ENCODE assay signal across 20 cellular contexts in genomic region chr16:4709481-4709880, GRCh38. TPM values are rescaled to one million over a fixed set of nuclear protein-coding genes. Genes with fewer than 3 reads are reported as not detected.
DNase-seq lines count a peak whose midpoint lies in the region; ATAC-seq, FAIRE-seq and TF ChIP-seq lines count a peak whose summit lies in the region.
"Had no signal": no experiment of that assay in that cellular context is flagged by ENCODE, and none has a peak within 500 bp of the region (broad histone marks: within the 10 kb centered on the region; RNA-seq: fewer than 3 reads in every experiment).

No MANE protein-coding gene starts in this region.

- no peaks in the 10 kb centered on the region for H3K27me3 ChIP-seq in GM12878 (replicated peaks in 1 of 2; ENCODE audit: control insufficient read depth in 2 of 2, insufficient read depth in 2 of 2, low read length in 1 of 2)
- H3K27me3 ChIP-seq: BLaER1 had no signal

- H3K4me3 ChIP-seq in AG10803 (ENCODE audit: low read length) = no peak overlapping the region
- no peak overlapping the region for H3K4me3 ChIP-seq in GM12878
- no peak overlapping the region for H3K4me3 ChIP-seq in fibroblast of villous mesenchyme (ENCODE audit: low read depth, low read length)
- H3K4me3 ChIP-seq: BLaER1, PC-9 had no signal

- POLR2A ChIA-PET in GM12878 (lab: Charles Lee) = no interaction called here

- in situ Hi-C loops in GM12878 (cut with MboI) (no loop called here), KBM-7 (cut with MboI; ENCODE audit: low pct_unique_long_range_greater_than_20kb, low sequenced_read_pairs) (no loop called here)

- no peaks in the 10 kb centered on the region for H3K79me2 ChIP-seq in GM12878 (ENCODE audit: control insufficient read depth, insufficient read depth, low read length)

- no peak overlapping the region for H3K4me2 ChIP-seq in GM12878 (ENCODE audit: control insufficient read depth, insufficient read depth)
- H3K4me2 ChIP-seq: BLaER1, PC-9 had no signal

- H3K36me3 ChIP-seq in GM12878 (ENCODE audit: control insufficient read depth in 2 of 2, insufficient read depth in 2 of 2, low read length in 1 of 2) = peaks cover 0 to 6% of the 10 kb centered on the region in 2 experiments; a peak in 3 of 4 replicates

- peaks cover 37% of the 10 kb centered on the region; the same call in 1 of the 2 replicates for H3K36me3 Mint-ChIP-seq in HFFc6 (ENCODE audit: low read depth)

- SMC1A ChIA-PET in GM12878 (lab: Charles Lee; ENCODE audit: uncharacterized antibody, unreplicated experiment) = no interaction called here

- no peaks in the 10 kb centered on the region; the same call in none of the 2 replicates for H3K27me3 Mint-ChIP-seq in HFFc6 (ENCODE audit: insufficient read depth)

- no peak for TF ChIP-seq RAD21 in GM12878 (IDR thresholded peaks at IDR 0.05; ENCODE audit: insufficient read depth, low read depth, low read length)

- peak; percentile 13 for FAIRE-seq in GM12878 (lab: Jason Lieb, UNC)
- FAIRE-seq: A204.1 had no signal

- peak; percentile 18 for DNase-seq in AG10803 (ENCODE audit: low read depth)
- no peak for DNase-seq in HFFc6
- DNase-seq in GM12878 (ENCODE audit: low read depth, low spot score) = no peak
- DNase-seq in fibroblast of villous mesenchyme (ENCODE audit: low read depth) = peak; percentile 27
- no peak for DNase-seq in KBM-7
- DNase-seq: Calu3; CD8-positive, alpha-beta T cell; EL; GOT3; KG1; NCI-H1417 treated with DMSO at 0.1 percent for 48 hours; NCI-H1930; NCI-H345; NCI-H526; PC-9 had no signal

- H3K27ac Mint-ChIP-seq in HFFc6 = peak overlapping the region; percentile 52; the same call in 1 of the 2 replicates
- H3K27ac Mint-ChIP-seq: CD8-positive, alpha-beta T cell had no signal

- H3K4me1 Mint-ChIP-seq in HFFc6 (ENCODE audit: low read depth) = peaks cover 6% of the 10 kb centered on the region; the same call in 1 of the 2 replicates

- CTCF ChIA-PET in GM12878 (lab: Yijun Ruan, JAX) = interaction anchor here (0.8 to 0.9 kb wide), 2 partner anchors 91 to 192 kb away, joined by 3 read pairs; no protein-coding TSS in a partner anchor

- no peak for TF ChIP-seq EP300 in GM12878 (IDR thresholded peaks at IDR 0.05; ENCODE audit: borderline replicate concordance in 1 of 2, control insufficient read depth in 1 of 2, low read depth in 2 of 2, low read length in 2 of 2)

- no peak overlapping the region for H3K9ac ChIP-seq in GM12878 (ENCODE audit: control insufficient read depth, insufficient read depth, low read length)
- H3K9ac ChIP-seq: BLaER1 had no signal

- no peak overlapping the region for H2AFZ ChIP-seq in GM12878 (ENCODE audit: control insufficient read depth, low read depth, low read length)
- H2AFZ ChIP-seq: PC-9 had no signal

- H4K20me1 ChIP-seq in GM12878 (ENCODE audit: control insufficient read depth, insufficient read depth) = no peaks in the 10 kb centered on the region
- H4K20me1 ChIP-seq: BLaER1 had no signal

- no TSS peak for BruUV-seq in GM12878 (replicated peaks; lab: Mats Ljungman, UMichigan)

- no peak for TF ChIP-seq POLR2A in GM12878 (IDR thresholded peaks at IDR 0.05; ENCODE audit: low read depth, low read length)

- intact Hi-C loops in GM12878 (cut with micrococcal nuclease; ENCODE audit: unreplicated experiment) = no loop called here

- 85% methylated on average over 4 of the region's 4 CpGs for WGBS in GM12878 (ENCODE audit: insufficient coverage, insufficient replicate concordance, low lambda C conversion rate, missing lambda C conversion rate)

- no peak overlapping the region for H3K4me3 Mint-ChIP-seq in HFFc6
- H3K4me3 Mint-ChIP-seq: CD8-positive, alpha-beta T cell had no signal

- ATAC-seq in GM12878 (no peak), HG03280 (IDR thresholded peaks at IDR 0.05; ENCODE audit: unreplicated experiment) (no peak), HG02852 (IDR thresholded peaks at IDR 0.05; ENCODE audit: unreplicated experiment) (no peak), GM18502 (IDR thresholded peaks at IDR 0.05; ENCODE audit: poor library complexity, unreplicated experiment) (no peak)
- ATAC-seq: CD8-positive, alpha-beta T cell had no signal

- H3K9me3 Mint-ChIP-seq in HFFc6 = no peaks in the 10 kb centered on the region
- H3K9me3 Mint-ChIP-seq: CD8-positive, alpha-beta T cell had no signal

- no peaks in the 10 kb centered on the region for H3K4me1 ChIP-seq in GM12878 (ENCODE audit: control insufficient read depth, insufficient read depth, low read length)
- H3K4me1 ChIP-seq: BLaER1 had no signal

- H3K9me3 ChIP-seq in GM12878 (replicated peaks; ENCODE audit: control insufficient read depth, insufficient read depth, low read length) = no peaks in the 10 kb centered on the region
- H3K9me3 ChIP-seq: BLaER1 had no signal

- RAD21 ChIA-PET in GM12878 (lab: Charles Lee; ENCODE audit: unreplicated experiment) = no interaction called here

- H3K27ac ChIP-seq in GM12878 (ENCODE audit: control insufficient read depth, insufficient read depth) = no peak overlapping the region
- H3K27ac ChIP-seq: BLaER1, PC-9 had no signal

- TF ChIP-seq CTCF in AG10803 (conservative IDR thresholded peaks at IDR 0.05; ENCODE audit: low read length) (no peak), HFFc6 (IDR thresholded peaks at IDR 0.05) (no peak), GM12878 (IDR thresholded peaks at IDR 0.05 in 2 of 3, conservative IDR thresholded peaks at IDR 0.05 in 1 of 3; ENCODE audit: control insufficient read depth in 2 of 3, extremely low read depth in 1 of 3, insufficient read depth in 1 of 3, low read depth in 3 of 3, low read length in 3 of 3) (no peak), fibroblast of villous mesenchyme (IDR thresholded peaks at IDR 0.05; ENCODE audit: insufficient read depth, low read depth, low read length) (no peak)

RNA-seq across cellular contexts. Expression of gene NUDT16L1, which starts 16.1 kb away (rescaled TPM):
- total RNA-seq in HFFc6 (2021; fragmentation: NEBNext Ultra II Directional; extraction: Animal tissue kit (Norgen Biotek cat#: 25700)) = 10 to 100 TPM; 33.2 to 41.8 (median 34.3) TPM
- total RNA-seq in GM12878 (2013; cell fraction: nucleolus; rRNA removed) = 9.6 and 9.7 TPM in 2 replicates
- total RNA-seq in GM12878 (2014; rRNA removed) (33.8 and 41.4 TPM in 2 replicates), GM12878 (2014; rRNA removed; fragmentation: Illumina TruSeq; extraction: Trizol) (11.5 and 12.6 TPM in 2 replicates), GM12878 (2021) (35.0 and 35.2 TPM in 2 replicates), fibroblast of villous mesenchyme (28.5 and 31.2 TPM in 2 replicates)
- 9.6 TPM for polyA plus RNA-seq in GM12878 (2011; ENCODE audit: low read depth)
- polyA plus RNA-seq in GM12878 (2011; rRNA removed) (12.1 and 22.7 TPM in 2 replicates), GM12878 (2014; fragmentation: Illumina TruSeq; extraction: Trizol) (3.0 and 10.6 TPM in 2 replicates), GM12878 (2014; fragmentation: Nextera tagmentation; extraction: Ambion mirVana) (1 to 10 TPM; 1.4 to 6.4 TPM), GM12878 (2014; rRNA removed) (36.6 and 41.6 TPM in 2 replicates), GM12878 (2016; fragmentation: Nextera tagmentation; extraction: Ambion mirVana) (10 to 100 TPM; 63.7 to 77.7 TPM)
- polyA plus RNA-seq in GM12878 (2011; cell fraction: cytosol; rRNA removed) = 32.8 and 53.2 TPM in 2 replicates
- polyA plus RNA-seq in GM12878 (2011; cell fraction: nucleus; rRNA removed) = 35.5 and 49.8 TPM in 2 replicates
- polyA plus RNA-seq in GM12878 (2012) = 22.2 and 24.6 TPM in 2 replicates
- polyA minus RNA-seq in GM12878 (2011; rRNA and poly(A)+ RNA removed) = 5.6 and 10.0 TPM in 2 replicates
- polyA minus RNA-seq in GM12878 (2011; cell fraction: cytosol; rRNA and poly(A)+ RNA removed) = 3.9 and 5.0 TPM in 2 replicates
- 8.0 and 11.6 TPM in 2 replicates for polyA minus RNA-seq in GM12878 (2011; cell fraction: nucleus; rRNA and poly(A)+ RNA removed)

RNA-seq across cellular contexts. Expression of gene ANKS3, which starts 24.6 kb away (rescaled TPM):
- total RNA-seq in HFFc6 (2021; fragmentation: NEBNext Ultra II Directional; extraction: Animal tissue kit (Norgen Biotek cat#: 25700)) = 10 to 100 TPM; 16.7 to 23.1 (median 19.7) TPM
- 76.7 and 79.0 TPM in 2 replicates for total RNA-seq in GM12878 (2013; cell fraction: nucleolus; rRNA removed)
- total RNA-seq in GM12878 (2014; rRNA removed) = 11.2 and 14.2 TPM in 2 replicates
- total RNA-seq in GM12878 (2014; rRNA removed; fragmentation: Illumina TruSeq; extraction: Trizol) = 6.7 and 8.2 TPM in 2 replicates
- total RNA-seq in GM12878 (2021) = 12.9 and 13.4 TPM in 2 replicates
- polyA plus RNA-seq in GM12878 (2011; ENCODE audit: low read depth) = 3.7 TPM
- polyA plus RNA-seq in GM12878 (2011; rRNA removed) = 7.0 and 9.1 TPM in 2 replicates
- 5.9 and 10.5 TPM in 2 replicates for polyA plus RNA-seq in GM12878 (2011; cell fraction: cytosol; rRNA removed)
- polyA plus RNA-seq in GM12878 (2011; cell fraction: nucleus; rRNA removed) = 41.4 and 52.5 TPM in 2 replicates
- polyA plus RNA-seq in GM12878 (2012) = 7.3 and 7.7 TPM in 2 replicates
- 4.3 and 5.0 TPM in 2 replicates for polyA plus RNA-seq in GM12878 (2014; fragmentation: Illumina TruSeq; extraction: Trizol)
- polyA plus RNA-seq in GM12878 (2014; fragmentation: Nextera tagmentation; extraction: Ambion mirVana) = under 1 TPM; 0.29 to 0.52 TPM
- 12.2 and 15.4 TPM in 2 replicates for polyA plus RNA-seq in GM12878 (2014; rRNA removed)
- 1 to 10 TPM; 7.7 to 8.8 TPM for polyA plus RNA-seq in GM12878 (2016; fragmentation: Nextera tagmentation; extraction: Ambion mirVana)
- polyA minus RNA-seq in GM12878 (2011; rRNA and poly(A)+ RNA removed) = 16.3 and 18.0 TPM in 2 replicates
- 4.5 and 9.0 TPM in 2 replicates for polyA minus RNA-seq in GM12878 (2011; cell fraction: cytosol; rRNA and poly(A)+ RNA removed)
- 10.6 and 23.4 TPM in 2 replicates for polyA minus RNA-seq in GM12878 (2011; cell fraction: nucleus; rRNA and poly(A)+ RNA removed)
- 25.4 and 33.2 TPM in 2 replicates for total RNA-seq in fibroblast of villous mesenchyme

RNA-seq across cellular contexts. Expression of gene DNAAF8, which starts 24.9 kb away (rescaled TPM):
- total RNA-seq in HFFc6 (2021; fragmentation: NEBNext Ultra II Directional; extraction: Animal tissue kit (Norgen Biotek cat#: 25700)) = 1 to 10 TPM; 1.1 to 2.8 (median 1.6) TPM
- not detected in 2 replicates for total RNA-seq in GM12878 (2013; cell fraction: nucleolus; rRNA removed)
- total RNA-seq in GM12878 (2014; rRNA removed) (0.22 and 0.56 TPM in 2 replicates), GM12878 (2014; rRNA removed; fragmentation: Illumina TruSeq; extraction: Trizol) (0.09 and 0.22 TPM in 2 replicates), GM12878 (2021) (0.21 and 0.36 TPM in 2 replicates), fibroblast of villous mesenchyme (1.3 and 1.7 TPM in 2 replicates)
- 0.39 TPM for polyA plus RNA-seq in GM12878 (2011; ENCODE audit: low read depth)
- polyA plus RNA-seq in GM12878 (2011; rRNA removed) (0.03 and 0.22 TPM in 2 replicates), GM12878 (2014; fragmentation: Illumina TruSeq; extraction: Trizol) (0.01 TPM in 1 of 2 replicates, not detected in the other), GM12878 (2014; fragmentation: Nextera tagmentation; extraction: Ambion mirVana) (not detected), GM12878 (2014; rRNA removed) (0.13 and 0.16 TPM in 2 replicates), GM12878 (2016; fragmentation: Nextera tagmentation; extraction: Ambion mirVana) (under 1 TPM; 0.21 to 0.78 TPM)
- 0.24 and 0.30 TPM in 2 replicates for polyA plus RNA-seq in GM12878 (2011; cell fraction: cytosol; rRNA removed)
- 0.31 and 0.37 TPM in 2 replicates for polyA plus RNA-seq in GM12878 (2011; cell fraction: nucleus; rRNA removed)
- polyA plus RNA-seq in GM12878 (2012) = 0.31 and 0.51 TPM in 2 replicates
- polyA minus RNA-seq in GM12878 (2011; rRNA and poly(A)+ RNA removed) = 0.07 and 0.57 TPM in 2 replicates
- not detected in 2 replicates for polyA minus RNA-seq in GM12878 (2011; cell fraction: cytosol; rRNA and poly(A)+ RNA removed)
- polyA minus RNA-seq in GM12878 (2011; cell fraction: nucleus; rRNA and poly(A)+ RNA removed) = not detected in 2 replicates
- total RNA-seq: CD8-positive, alpha-beta T cell had no signal

RNA-seq across cellular contexts. Expression of gene ZNF500, which starts 57.5 kb away (rescaled TPM):
- total RNA-seq in HFFc6 (2021; fragmentation: NEBNext Ultra II Directional; extraction: Animal tissue kit (Norgen Biotek cat#: 25700)) = 10 to 100 TPM in 4 of 6 experiments, 1 to 10 TPM in 2; 8.9 to 13.4 (median 10.4) TPM
- 34.4 and 34.9 TPM in 2 replicates for total RNA-seq in GM12878 (2013; cell fraction: nucleolus; rRNA removed)
- 6.2 and 7.1 TPM in 2 replicates for total RNA-seq in GM12878 (2014; rRNA removed)
- 3.5 and 4.2 TPM in 2 replicates for total RNA-seq in GM12878 (2014; rRNA removed; fragmentation: Illumina TruSeq; extraction: Trizol)
- 9.5 and 13.1 TPM in 2 replicates for total RNA-seq in GM12878 (2021)
- 2.3 TPM for polyA plus RNA-seq in GM12878 (2011; ENCODE audit: low read depth)
- polyA plus RNA-seq in GM12878 (2011; rRNA removed) = 2.5 and 4.9 TPM in 2 replicates
- polyA plus RNA-seq in GM12878 (2011; cell fraction: cytosol; rRNA removed) = 5.6 and 7.4 TPM in 2 replicates
- polyA plus RNA-seq in GM12878 (2011; cell fraction: nucleus; rRNA removed) = 11.2 and 13.0 TPM in 2 replicates
- polyA plus RNA-seq in GM12878 (2012) = 3.8 and 4.8 TPM in 2 replicates
- 1.3 and 3.2 TPM in 2 replicates for polyA plus RNA-seq in GM12878 (2014; fragmentation: Illumina TruSeq; extraction: Trizol)
- polyA plus RNA-seq in GM12878 (2014; fragmentation: Nextera tagmentation; extraction: Ambion mirVana) = 1 to 10 TPM in 1 of 2 experiments, under 1 TPM in 1; 0.99 to 1.0 TPM
- polyA plus RNA-seq in GM12878 (2014; rRNA removed) = 6.4 and 8.2 TPM in 2 replicates
- 1 to 10 TPM; 6.7 to 7.7 TPM for polyA plus RNA-seq in GM12878 (2016; fragmentation: Nextera tagmentation; extraction: Ambion mirVana)
- 5.9 and 8.9 TPM in 2 replicates for polyA minus RNA-seq in GM12878 (2011; rRNA and poly(A)+ RNA removed)
- 2.3 and 2.9 TPM in 2 replicates for polyA minus RNA-seq in GM12878 (2011; cell fraction: cytosol; rRNA and poly(A)+ RNA removed)
- 4.4 and 11.5 TPM in 2 replicates for polyA minus RNA-seq in GM12878 (2011; cell fraction: nucleus; rRNA and poly(A)+ RNA removed)
- 12.5 and 12.6 TPM in 2 replicates for total RNA-seq in fibroblast of villous mesenchyme

Comparison
In these comparisons a context has a peak if more than half of its experiments do, and no peak if none do; other contexts are left out.
1. DNase-seq: peak in AG10803 (single experiment) and fibroblast of villous mesenchyme (single experiment); none in HFFc6 (single experiment), GM12878 (single experiment) and KBM-7 (single experiment).